ENCODE assay signal across 19 cellular contexts in the genomic region with DNA sequence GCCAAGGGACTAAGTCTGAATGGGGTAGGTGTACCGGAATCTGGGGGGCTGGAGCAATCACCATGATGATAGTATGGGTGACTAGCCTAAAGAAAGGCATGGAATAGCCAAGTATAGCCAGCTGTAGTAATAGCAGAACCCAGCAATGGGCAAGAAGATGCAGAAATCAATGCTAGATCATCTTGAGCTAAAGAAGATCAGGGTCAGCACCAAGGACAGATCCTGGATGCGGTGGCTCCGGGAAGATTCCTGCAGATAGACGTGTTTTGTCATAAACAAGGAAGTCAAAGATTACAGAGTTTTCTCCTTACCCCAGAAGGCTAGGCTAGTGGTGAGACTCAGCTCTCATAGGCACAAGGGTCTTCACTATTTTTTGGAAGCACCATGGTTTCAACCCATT.
DNase-seq lines count a peak whose midpoint lies in the region; ATAC-seq and TF ChIP-seq lines count a peak whose summit lies in the region.
"Had no signal": no experiment of that assay in that cellular context is flagged by ENCODE, and none has a peak within 500 bp of the region (broad histone marks: within the 10 kb centered on the region; RNA-seq: fewer than 3 reads in every experiment).

No MANE protein-coding gene starts in this region.

- TF ChIP-seq POLR2A in spleen (IDR thresholded peaks at IDR 0.05) (no peak), tibial nerve (IDR thresholded peaks at IDR 0.05) (no peak)

- ATAC-seq in RWPE2 (ENCODE audit: low read depth) (peak; percentile 52; the same call in 2 of the 3 replicates), HG02763 (IDR thresholded peaks at IDR 0.05; ENCODE audit: unreplicated experiment) (no peak)
- ATAC-seq: activated CD8-positive, alpha-beta T cell treated with anti-CD3 and anti-CD28 coated beads, Interleukin-2, amount 10 ng/mL, durations not matched to agents 7 days and 5 days; mucosa of descending colon had no signal

- H3K27me3 Mint-ChIP-seq in Caco-2 (ENCODE audit: insufficient read depth, unreplicated experiment): peaks cover 5% of the 10 kb centered on the region
- H3K27me3 Mint-ChIP-seq: B cell had no signal

- intact Hi-C loops in Caco-2 (cut with micrococcal nuclease; ENCODE audit: unreplicated experiment): no loop called here
- intact Hi-C loops in spleen (cut with DNase I; ENCODE audit: low total_unique reads): no loop called here

- no peak overlapping the region for H3K27ac Mint-ChIP-seq in Caco-2 (ENCODE audit: unreplicated experiment)
- H3K27ac Mint-ChIP-seq: activated CD8-positive, alpha-beta T cell treated with anti-CD3 and anti-CD28 coated beads, Interleukin-2, amount 10 ng/mL, durations not matched to agents 7 days and 5 days; activated T-helper 2 cell treated with anti-CD3 and anti-CD28 coated beads, Interferon-gamma antibody, Interleukin-2, Interleukin-4, amounts not matched to agents 10 μg/mL and 5 μg/mL and 100 μg/mL, durations not matched to agents 14 hours and 24 hours and 36 hours; B cell had no signal

- H3K4me3 Mint-ChIP-seq in Caco-2 (ENCODE audit: unreplicated experiment): no peak overlapping the region
- H3K4me3 Mint-ChIP-seq: activated CD8-positive, alpha-beta T cell treated with anti-CD3 and anti-CD28 coated beads, Interleukin-2, amount 10 ng/mL, durations not matched to agents 7 days and 5 days; B cell had no signal

- H2AFZ ChIP-seq in hepatocyte: no peak overlapping the region

- no peaks in the 10 kb centered on the region for H3K79me2 ChIP-seq in hepatocyte

- no peak overlapping the region for H3K4me3 ChIP-seq in Caco-2 (ENCODE audit: low read depth, low read length)
- no peak overlapping the region for H3K4me3 ChIP-seq in RWPE2 (ENCODE audit: severe bottlenecking)
- no peak overlapping the region for H3K4me3 ChIP-seq in hepatocyte
- no peak overlapping the region for H3K4me3 ChIP-seq in spleen
- H3K4me3 ChIP-seq in tibial nerve: no peak overlapping the region
- H3K4me3 ChIP-seq: mucosa of descending colon had no signal

- no peaks in the 10 kb centered on the region for H3K9me2 ChIP-seq in hepatocyte (replicated peaks; ENCODE audit: insufficient read depth)

- TF ChIP-seq CTCF in Caco-2 (IDR thresholded peaks at IDR 0.05; ENCODE audit: insufficient read depth in 1 of 2, low read depth in 1 of 2, low read length in 1 of 2, severe bottlenecking in 1 of 2, unreplicated experiment in 1 of 2) (no peak), RWPE2 (IDR thresholded peaks at IDR 0.05; ENCODE audit: poor library complexity, severe bottlenecking) (no peak), hepatocyte (IDR thresholded peaks at IDR 0.05; ENCODE audit: poor library complexity) (no peak), spleen (IDR thresholded peaks at IDR 0.05 in 8 of 11, conservative IDR thresholded peaks at IDR 0.05 in 3 of 11) (no peak), tibial nerve (IDR thresholded peaks at IDR 0.05) (no peak)

- H3K36me3 ChIP-seq in Caco-2 (ENCODE audit: control insufficient read depth, insufficient read depth, low read length) (no peaks in the 10 kb centered on the region), RWPE2 (ENCODE audit: low read depth) (no peaks in the 10 kb centered on the region), hepatocyte (replicated peaks; ENCODE audit: insufficient read depth, low read depth) (no peaks in the 10 kb centered on the region), spleen (no peaks in the 10 kb centered on the region), tibial nerve (no peaks in the 10 kb centered on the region)

- H3K27ac ChIP-seq in RWPE2 (ENCODE audit: poor library complexity, severe bottlenecking): no peak overlapping the region
- no peak overlapping the region for H3K27ac ChIP-seq in hepatocyte
- H3K27ac ChIP-seq in spleen: no peak overlapping the region
- no peak overlapping the region for H3K27ac ChIP-seq in tibial nerve
- H3K27ac ChIP-seq: epithelial cell of prostate had no signal

- no peaks in the 10 kb centered on the region for H4K20me1 ChIP-seq in hepatocyte (ENCODE audit: insufficient read depth, poor library complexity, severe bottlenecking)

- H3K4me1 ChIP-seq in Caco-2 (no peaks in the 10 kb centered on the region), RWPE2 (ENCODE audit: insufficient read depth, poor library complexity, severe bottlenecking) (no peaks in the 10 kb centered on the region), hepatocyte (ENCODE audit: insufficient read depth) (no peaks in the 10 kb centered on the region), spleen (no peaks in the 10 kb centered on the region), tibial nerve (no peaks in the 10 kb centered on the region)

- H3K27me3 ChIP-seq in Caco-2 (replicated peaks; ENCODE audit: control insufficient read depth, insufficient read depth, low read length) (no peaks in the 10 kb centered on the region), RWPE2 (ENCODE audit: insufficient read depth, poor library complexity, severe bottlenecking) (no peaks in the 10 kb centered on the region), hepatocyte (no peaks in the 10 kb centered on the region), spleen (replicated peaks in 1 of 7) (no peaks in the 10 kb centered on the region), tibial nerve (no peaks in the 10 kb centered on the region)

- H3K4me1 Mint-ChIP-seq in Caco-2 (ENCODE audit: low read depth, unreplicated experiment): no peaks in the 10 kb centered on the region
- H3K4me1 Mint-ChIP-seq: B cell had no signal

- H3K4me2 ChIP-seq in hepatocyte: no peak overlapping the region

- WGBS in hepatocyte (ENCODE audit: low lambda C conversion rate, missing lambda C conversion rate): 22% methylated on average over 4 of the region's 4 CpGs
- WGBS in spleen, 5 donors: 34 to 42% (median 35%) methylated on average over 4 of the region's 4 CpGs
- WGBS in tibial nerve, 2 donors: 21 to 29% methylated on average over 4 of the region's 4 CpGs

- TF ChIP-seq EP300 in tibial nerve (IDR thresholded peaks at IDR 0.05): no peak

- POLR2A ChIA-PET in Caco-2 (lab: Charles Lee): no interaction called here

- CTCF ChIA-PET in Caco-2 (lab: Charles Lee): no interaction called here

- H3K9me3 Mint-ChIP-seq in Caco-2 (ENCODE audit: unreplicated experiment): no peaks in the 10 kb centered on the region

- BruUV-seq in Caco-2 (replicated peaks; lab: Mats Ljungman, UMichigan): no TSS peak

- H3K36me3 Mint-ChIP-seq in Caco-2 (ENCODE audit: insufficient read depth, unreplicated experiment): no peaks in the 10 kb centered on the region

- DNase-seq in Caco-2 (peak; percentile 48 to 55), HT-29 (ENCODE audit: low spot score) (peak; percentile 48), RWPE2 (ENCODE audit: low spot score) (no peak), hepatocyte (ENCODE audit: low spot score) (peak; percentile 59), spleen (no peak), CD1c-positive myeloid dendritic cell (ENCODE audit: extremely low spot score) (no peak), tibial nerve (ENCODE audit: low spot score in 2 of 2) (no peak)
- DNase-seq: activated CD8-positive, alpha-beta T cell treated with anti-CD3 and anti-CD28 coated beads, Interleukin-2, amount 10 ng/mL, durations not matched to agents 7 days and 5 days; glutamatergic neuron; IMR-90; kidney; NCI-H1694 treated with DMSO at 0.1 percent for 48 hours; NCI-H510A treated with DMSO at 0.1 percent for 48 hours; SIG-M5 had no signal

- H3K9me3 ChIP-seq in Caco-2: peaks cover 4% of the 10 kb centered on the region; the same call in 1 of the 2 replicates
- H3K9me3 ChIP-seq in RWPE2 (ENCODE audit: severe bottlenecking): no peaks in the 10 kb centered on the region
- H3K9me3 ChIP-seq in hepatocyte (ENCODE audit: low read depth): no peaks in the 10 kb centered on the region
- H3K9me3 ChIP-seq in spleen: peaks cover 0 to 7% (median 0%) of the 10 kb centered on the region in 8 donors
- H3K9me3 ChIP-seq in tibial nerve: no peaks in the 10 kb centered on the region
- H3K9me3 ChIP-seq: mucosa of descending colon had no signal

Comparison
In these comparisons a context has a peak if more than half of its experiments do, and no peak if none do; other contexts are left out.
1. DNase-seq: peak in Caco-2 (2 of 2), HT-29 (single experiment) and hepatocyte (single experiment); none in RWPE2 (single experiment), spleen (single experiment), CD1c-positive myeloid dendritic cell (single experiment) and tibial nerve (0 of 2).